1 cellular context compared by ENCODE assay signal in the genomic region with DNA sequence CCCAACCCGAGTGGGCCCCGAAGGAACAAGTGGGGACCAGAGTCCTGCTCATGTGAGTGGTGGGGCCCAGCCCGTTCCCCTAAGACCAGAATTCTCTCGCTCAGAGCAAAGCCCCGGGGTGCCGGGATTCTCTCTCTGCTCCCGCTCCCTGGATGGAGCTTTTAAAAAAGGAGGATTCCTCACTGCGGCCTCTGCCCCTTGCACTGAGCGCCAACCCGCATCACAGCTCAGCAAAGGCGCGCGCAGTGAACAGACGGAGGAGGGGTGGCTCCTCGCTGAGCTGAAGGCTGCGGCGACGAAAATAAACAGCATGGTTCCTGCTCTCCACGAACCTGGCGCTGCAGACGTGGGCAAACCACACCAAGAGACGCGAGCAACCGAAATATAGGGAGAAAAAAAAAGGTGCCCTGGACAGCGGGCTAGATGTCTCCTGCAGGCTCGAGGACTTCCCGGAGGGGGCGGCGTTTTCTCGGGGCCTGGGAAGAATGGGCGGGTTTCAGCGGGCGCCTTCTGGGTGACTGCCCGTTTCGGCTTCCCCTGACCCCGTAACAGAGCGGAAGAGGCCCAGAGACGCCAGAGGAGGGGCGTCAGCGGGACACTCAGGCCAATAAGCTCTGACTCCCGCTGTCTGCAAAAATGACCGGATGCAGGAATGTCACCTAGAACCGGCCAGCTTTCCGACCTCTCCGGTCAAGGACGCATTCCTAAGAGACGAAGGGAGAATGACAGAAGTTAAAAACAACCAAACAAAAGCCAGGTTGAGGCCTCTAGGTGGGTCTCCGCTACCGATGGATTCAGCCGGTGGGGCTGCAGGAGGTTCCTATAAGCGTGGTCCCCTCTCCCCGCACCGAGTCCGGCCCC.
TF ChIP-seq lines count a peak whose summit lies in the region.

No MANE protein-coding gene starts in this region.

TF ChIP-seq in K562, 482 proteins besides CTCF, POLR2A, EP300 and RAD21 (continued from another document and continues in another):
- TF ChIP-seq, protein P1, sequence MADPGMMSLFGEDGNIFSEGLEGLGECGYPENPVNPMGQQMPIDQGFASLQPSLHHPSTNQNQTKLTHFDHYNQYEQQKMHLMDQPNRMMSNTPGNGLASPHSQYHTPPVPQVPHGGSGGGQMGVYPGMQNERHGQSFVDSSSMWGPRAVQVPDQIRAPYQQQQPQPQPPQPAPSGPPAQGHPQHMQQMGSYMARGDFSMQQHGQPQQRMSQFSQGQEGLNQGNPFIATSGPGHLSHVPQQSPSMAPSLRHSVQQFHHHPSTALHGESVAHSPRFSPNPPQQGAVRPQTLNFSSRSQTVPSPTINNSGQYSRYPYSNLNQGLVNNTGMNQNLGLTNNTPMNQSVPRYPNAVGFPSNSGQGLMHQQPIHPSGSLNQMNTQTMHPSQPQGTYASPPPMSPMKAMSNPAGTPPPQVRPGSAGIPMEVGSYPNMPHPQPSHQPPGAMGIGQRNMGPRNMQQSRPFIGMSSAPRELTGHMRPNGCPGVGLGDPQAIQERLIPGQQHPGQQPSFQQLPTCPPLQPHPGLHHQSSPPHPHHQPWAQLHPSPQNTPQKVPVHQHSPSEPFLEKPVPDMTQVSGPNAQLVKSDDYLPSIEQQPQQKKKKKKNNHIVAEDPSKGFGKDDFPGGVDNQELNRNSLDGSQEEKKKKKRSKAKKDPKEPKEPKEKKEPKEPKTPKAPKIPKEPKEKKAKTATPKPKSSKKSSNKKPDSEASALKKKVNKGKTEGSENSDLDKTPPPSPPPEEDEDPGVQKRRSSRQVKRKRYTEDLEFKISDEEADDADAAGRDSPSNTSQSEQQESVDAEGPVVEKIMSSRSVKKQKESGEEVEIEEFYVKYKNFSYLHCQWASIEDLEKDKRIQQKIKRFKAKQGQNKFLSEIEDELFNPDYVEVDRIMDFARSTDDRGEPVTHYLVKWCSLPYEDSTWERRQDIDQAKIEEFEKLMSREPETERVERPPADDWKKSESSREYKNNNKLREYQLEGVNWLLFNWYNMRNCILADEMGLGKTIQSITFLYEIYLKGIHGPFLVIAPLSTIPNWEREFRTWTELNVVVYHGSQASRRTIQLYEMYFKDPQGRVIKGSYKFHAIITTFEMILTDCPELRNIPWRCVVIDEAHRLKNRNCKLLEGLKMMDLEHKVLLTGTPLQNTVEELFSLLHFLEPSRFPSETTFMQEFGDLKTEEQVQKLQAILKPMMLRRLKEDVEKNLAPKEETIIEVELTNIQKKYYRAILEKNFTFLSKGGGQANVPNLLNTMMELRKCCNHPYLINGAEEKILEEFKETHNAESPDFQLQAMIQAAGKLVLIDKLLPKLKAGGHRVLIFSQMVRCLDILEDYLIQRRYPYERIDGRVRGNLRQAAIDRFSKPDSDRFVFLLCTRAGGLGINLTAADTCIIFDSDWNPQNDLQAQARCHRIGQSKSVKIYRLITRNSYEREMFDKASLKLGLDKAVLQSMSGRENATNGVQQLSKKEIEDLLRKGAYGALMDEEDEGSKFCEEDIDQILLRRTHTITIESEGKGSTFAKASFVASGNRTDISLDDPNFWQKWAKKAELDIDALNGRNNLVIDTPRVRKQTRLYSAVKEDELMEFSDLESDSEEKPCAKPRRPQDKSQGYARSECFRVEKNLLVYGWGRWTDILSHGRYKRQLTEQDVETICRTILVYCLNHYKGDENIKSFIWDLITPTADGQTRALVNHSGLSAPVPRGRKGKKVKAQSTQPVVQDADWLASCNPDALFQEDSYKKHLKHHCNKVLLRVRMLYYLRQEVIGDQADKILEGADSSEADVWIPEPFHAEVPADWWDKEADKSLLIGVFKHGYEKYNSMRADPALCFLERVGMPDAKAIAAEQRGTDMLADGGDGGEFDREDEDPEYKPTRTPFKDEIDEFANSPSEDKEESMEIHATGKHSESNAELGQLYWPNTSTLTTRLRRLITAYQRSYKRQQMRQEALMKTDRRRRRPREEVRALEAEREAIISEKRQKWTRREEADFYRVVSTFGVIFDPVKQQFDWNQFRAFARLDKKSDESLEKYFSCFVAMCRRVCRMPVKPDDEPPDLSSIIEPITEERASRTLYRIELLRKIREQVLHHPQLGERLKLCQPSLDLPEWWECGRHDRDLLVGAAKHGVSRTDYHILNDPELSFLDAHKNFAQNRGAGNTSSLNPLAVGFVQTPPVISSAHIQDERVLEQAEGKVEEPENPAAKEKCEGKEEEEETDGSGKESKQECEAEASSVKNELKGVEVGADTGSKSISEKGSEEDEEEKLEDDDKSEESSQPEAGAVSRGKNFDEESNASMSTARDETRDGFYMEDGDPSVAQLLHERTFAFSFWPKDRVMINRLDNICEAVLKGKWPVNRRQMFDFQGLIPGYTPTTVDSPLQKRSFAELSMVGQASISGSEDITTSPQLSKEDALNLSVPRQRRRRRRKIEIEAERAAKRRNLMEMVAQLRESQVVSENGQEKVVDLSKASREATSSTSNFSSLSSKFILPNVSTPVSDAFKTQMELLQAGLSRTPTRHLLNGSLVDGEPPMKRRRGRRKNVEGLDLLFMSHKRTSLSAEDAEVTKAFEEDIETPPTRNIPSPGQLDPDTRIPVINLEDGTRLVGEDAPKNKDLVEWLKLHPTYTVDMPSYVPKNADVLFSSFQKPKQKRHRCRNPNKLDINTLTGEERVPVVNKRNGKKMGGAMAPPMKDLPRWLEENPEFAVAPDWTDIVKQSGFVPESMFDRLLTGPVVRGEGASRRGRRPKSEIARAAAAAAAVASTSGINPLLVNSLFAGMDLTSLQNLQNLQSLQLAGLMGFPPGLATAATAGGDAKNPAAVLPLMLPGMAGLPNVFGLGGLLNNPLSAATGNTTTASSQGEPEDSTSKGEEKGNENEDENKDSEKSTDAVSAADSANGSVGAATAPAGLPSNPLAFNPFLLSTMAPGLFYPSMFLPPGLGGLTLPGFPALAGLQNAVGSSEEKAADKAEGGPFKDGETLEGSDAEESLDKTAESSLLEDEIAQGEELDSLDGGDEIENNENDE (IDR thresholded peaks at IDR 0.05; ENCODE audit: low read depth, low read length), result no peak
- TF ChIP-seq MXI1 (IDR thresholded peaks at IDR 0.05; ENCODE audit: low read depth, low read length), result no peak
- TF ChIP-seq, protein P2, sequence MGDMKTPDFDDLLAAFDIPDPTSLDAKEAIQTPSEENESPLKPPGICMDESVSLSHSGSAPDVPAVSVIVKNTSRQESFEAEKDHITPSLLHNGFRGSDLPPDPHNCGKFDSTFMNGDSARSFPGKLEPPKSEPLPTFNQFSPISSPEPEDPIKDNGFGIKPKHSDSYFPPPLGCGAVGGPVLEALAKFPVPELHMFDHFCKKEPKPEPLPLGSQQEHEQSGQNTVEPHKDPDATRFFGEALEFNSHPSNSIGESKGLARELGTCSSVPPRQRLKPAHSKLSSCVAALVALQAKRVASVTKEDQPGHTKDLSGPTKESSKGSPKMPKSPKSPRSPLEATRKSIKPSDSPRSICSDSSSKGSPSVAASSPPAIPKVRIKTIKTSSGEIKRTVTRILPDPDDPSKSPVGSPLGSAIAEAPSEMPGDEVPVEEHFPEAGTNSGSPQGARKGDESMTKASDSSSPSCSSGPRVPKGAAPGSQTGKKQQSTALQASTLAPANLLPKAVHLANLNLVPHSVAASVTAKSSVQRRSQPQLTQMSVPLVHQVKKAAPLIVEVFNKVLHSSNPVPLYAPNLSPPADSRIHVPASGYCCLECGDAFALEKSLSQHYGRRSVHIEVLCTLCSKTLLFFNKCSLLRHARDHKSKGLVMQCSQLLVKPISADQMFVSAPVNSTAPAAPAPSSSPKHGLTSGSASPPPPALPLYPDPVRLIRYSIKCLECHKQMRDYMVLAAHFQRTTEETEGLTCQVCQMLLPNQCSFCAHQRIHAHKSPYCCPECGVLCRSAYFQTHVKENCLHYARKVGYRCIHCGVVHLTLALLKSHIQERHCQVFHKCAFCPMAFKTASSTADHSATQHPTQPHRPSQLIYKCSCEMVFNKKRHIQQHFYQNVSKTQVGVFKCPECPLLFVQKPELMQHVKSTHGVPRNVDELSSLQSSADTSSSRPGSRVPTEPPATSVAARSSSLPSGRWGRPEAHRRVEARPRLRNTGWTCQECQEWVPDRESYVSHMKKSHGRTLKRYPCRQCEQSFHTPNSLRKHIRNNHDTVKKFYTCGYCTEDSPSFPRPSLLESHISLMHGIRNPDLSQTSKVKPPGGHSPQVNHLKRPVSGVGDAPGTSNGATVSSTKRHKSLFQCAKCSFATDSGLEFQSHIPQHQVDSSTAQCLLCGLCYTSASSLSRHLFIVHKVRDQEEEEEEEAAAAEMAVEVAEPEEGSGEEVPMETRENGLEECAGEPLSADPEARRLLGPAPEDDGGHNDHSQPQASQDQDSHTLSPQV (IDR thresholded peaks at IDR 0.05), result 0 out of 2 replicates have a peak, but pooled peaks have one; percentile 21
- no peak for TF ChIP-seq YBX1 (IDR thresholded peaks at IDR 0.05)
- TF ChIP-seq MECOM (CRISPR knock-in tag; IDR thresholded peaks at IDR 0.05), result peak; percentile 29; the same call in 1 of the 2 replicates
- 0 out of 2 replicates have a peak, but pooled peaks have one; percentile 35 for TF ChIP-seq LCOR (CRISPR knock-in tag; IDR thresholded peaks at IDR 0.05)
- 0 out of 2 replicates have a peak, but pooled peaks have one; percentile 18 for TF ChIP-seq ZNF75A (CRISPR knock-in tag; IDR thresholded peaks at IDR 0.05)
- TF ChIP-seq, protein P3, sequence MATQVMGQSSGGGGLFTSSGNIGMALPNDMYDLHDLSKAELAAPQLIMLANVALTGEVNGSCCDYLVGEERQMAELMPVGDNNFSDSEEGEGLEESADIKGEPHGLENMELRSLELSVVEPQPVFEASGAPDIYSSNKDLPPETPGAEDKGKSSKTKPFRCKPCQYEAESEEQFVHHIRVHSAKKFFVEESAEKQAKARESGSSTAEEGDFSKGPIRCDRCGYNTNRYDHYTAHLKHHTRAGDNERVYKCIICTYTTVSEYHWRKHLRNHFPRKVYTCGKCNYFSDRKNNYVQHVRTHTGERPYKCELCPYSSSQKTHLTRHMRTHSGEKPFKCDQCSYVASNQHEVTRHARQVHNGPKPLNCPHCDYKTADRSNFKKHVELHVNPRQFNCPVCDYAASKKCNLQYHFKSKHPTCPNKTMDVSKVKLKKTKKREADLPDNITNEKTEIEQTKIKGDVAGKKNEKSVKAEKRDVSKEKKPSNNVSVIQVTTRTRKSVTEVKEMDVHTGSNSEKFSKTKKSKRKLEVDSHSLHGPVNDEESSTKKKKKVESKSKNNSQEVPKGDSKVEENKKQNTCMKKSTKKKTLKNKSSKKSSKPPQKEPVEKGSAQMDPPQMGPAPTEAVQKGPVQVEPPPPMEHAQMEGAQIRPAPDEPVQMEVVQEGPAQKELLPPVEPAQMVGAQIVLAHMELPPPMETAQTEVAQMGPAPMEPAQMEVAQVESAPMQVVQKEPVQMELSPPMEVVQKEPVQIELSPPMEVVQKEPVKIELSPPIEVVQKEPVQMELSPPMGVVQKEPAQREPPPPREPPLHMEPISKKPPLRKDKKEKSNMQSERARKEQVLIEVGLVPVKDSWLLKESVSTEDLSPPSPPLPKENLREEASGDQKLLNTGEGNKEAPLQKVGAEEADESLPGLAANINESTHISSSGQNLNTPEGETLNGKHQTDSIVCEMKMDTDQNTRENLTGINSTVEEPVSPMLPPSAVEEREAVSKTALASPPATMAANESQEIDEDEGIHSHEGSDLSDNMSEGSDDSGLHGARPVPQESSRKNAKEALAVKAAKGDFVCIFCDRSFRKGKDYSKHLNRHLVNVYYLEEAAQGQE (CRISPR knock-in tag; IDR thresholded peaks at IDR 0.05; ENCODE audit: low read depth), result peak; percentile 42; the same call in 1 of the 2 replicates
- TF ChIP-seq, protein P4, sequence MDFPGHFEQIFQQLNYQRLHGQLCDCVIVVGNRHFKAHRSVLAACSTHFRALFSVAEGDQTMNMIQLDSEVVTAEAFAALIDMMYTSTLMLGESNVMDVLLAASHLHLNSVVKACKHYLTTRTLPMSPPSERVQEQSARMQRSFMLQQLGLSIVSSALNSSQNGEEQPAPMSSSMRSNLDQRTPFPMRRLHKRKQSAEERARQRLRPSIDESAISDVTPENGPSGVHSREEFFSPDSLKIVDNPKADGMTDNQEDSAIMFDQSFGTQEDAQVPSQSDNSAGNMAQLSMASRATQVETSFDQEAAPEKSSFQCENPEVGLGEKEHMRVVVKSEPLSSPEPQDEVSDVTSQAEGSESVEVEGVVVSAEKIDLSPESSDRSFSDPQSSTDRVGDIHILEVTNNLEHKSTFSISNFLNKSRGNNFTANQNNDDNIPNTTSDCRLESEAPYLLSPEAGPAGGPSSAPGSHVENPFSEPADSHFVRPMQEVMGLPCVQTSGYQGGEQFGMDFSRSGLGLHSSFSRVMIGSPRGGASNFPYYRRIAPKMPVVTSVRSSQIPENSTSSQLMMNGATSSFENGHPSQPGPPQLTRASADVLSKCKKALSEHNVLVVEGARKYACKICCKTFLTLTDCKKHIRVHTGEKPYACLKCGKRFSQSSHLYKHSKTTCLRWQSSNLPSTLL (IDR thresholded peaks at IDR 0.05), result no peak
- TF ChIP-seq, protein P5, sequence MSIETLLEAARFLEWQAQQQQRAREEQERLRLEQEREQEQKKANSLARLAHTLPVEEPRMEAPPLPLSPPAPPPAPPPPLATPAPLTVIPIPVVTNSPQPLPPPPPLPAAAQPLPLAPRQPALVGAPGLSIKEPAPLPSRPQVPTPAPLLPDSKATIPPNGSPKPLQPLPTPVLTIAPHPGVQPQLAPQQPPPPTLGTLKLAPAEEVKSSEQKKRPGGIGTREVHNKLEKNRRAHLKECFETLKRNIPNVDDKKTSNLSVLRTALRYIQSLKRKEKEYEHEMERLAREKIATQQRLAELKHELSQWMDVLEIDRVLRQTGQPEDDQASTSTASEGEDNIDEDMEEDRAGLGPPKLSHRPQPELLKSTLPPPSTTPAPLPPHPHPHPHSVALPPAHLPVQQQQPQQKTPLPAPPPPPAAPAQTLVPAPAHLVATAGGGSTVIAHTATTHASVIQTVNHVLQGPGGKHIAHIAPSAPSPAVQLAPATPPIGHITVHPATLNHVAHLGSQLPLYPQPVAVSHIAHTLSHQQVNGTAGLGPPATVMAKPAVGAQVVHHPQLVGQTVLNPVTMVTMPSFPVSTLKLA (conservative IDR thresholded peaks at IDR 0.05), result 0 out of 4 replicates have a peak, but pooled peaks of 1 of the 2 experiments have one; percentile 39
- TF ChIP-seq, protein P6, sequence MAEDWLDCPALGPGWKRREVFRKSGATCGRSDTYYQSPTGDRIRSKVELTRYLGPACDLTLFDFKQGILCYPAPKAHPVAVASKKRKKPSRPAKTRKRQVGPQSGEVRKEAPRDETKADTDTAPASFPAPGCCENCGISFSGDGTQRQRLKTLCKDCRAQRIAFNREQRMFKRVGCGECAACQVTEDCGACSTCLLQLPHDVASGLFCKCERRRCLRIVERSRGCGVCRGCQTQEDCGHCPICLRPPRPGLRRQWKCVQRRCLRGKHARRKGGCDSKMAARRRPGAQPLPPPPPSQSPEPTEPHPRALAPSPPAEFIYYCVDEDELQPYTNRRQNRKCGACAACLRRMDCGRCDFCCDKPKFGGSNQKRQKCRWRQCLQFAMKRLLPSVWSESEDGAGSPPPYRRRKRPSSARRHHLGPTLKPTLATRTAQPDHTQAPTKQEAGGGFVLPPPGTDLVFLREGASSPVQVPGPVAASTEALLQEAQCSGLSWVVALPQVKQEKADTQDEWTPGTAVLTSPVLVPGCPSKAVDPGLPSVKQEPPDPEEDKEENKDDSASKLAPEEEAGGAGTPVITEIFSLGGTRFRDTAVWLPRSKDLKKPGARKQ (CRISPR knock-in tag; IDR thresholded peaks at IDR 0.05), result 0 out of 2 replicates have a peak, but pooled peaks have one; percentile 52
- TF ChIP-seq EGR1 (conservative IDR thresholded peaks at IDR 0.05), result peak; percentile 57
- TF ChIP-seq HNRNPL (IDR thresholded peaks at IDR 0.05; ENCODE audit: low read depth, low read length), result no peak
- TF ChIP-seq SMARCA5 (IDR thresholded peaks at IDR 0.05), result peak; percentile 49; the same call in 1 of the 2 replicates
